Comparison of ENCODE assay signal across 19 cellular contexts in genomic region chr4:160175064-160175643, GRCh38.
DNase-seq lines count a peak whose midpoint lies in the region; ATAC-seq and TF ChIP-seq lines count a peak whose summit lies in the region.
"Had no signal": no experiment of that assay in that cellular context is flagged by ENCODE, and none has a peak within 500 bp of the region (broad histone marks: within the 10 kb centered on the region; RNA-seq: fewer than 3 reads in every experiment).

No MANE protein-coding gene starts in this region.

- H3K9me3 Mint-ChIP-seq in stimulated activated memory B cell treated with anti-CD40 and anti-IgM and Interleukin-4, amounts not matched to agents 10 μg/mL and 1 μg/mL and 100 μg/mL, for 72 hours, result peaks cover 5% of the 10 kb centered on the region

- H3K27me3 Mint-ChIP-seq in stimulated activated memory B cell treated with anti-CD40 and anti-IgM and Interleukin-4, amounts not matched to agents 10 μg/mL and 1 μg/mL and 100 μg/mL, for 72 hours, result no peaks in the 10 kb centered on the region

- H3K4me1 ChIP-seq in RWPE2 (ENCODE audit: insufficient read depth, poor library complexity, severe bottlenecking) (no peaks in the 10 kb centered on the region), prostate gland (replicated peaks) (no peaks in the 10 kb centered on the region), suprapubic skin (no peaks in the 10 kb centered on the region)
- H3K4me1 ChIP-seq: colonic mucosa, upper lobe of left lung had no signal

- H3K9me3 ChIP-seq in RWPE2 (ENCODE audit: severe bottlenecking) (no peaks in the 10 kb centered on the region), prostate gland (no peaks in the 10 kb centered on the region), suprapubic skin (no peaks in the 10 kb centered on the region)
- H3K9me3 ChIP-seq: colonic mucosa, upper lobe of left lung had no signal

- no peak for TF ChIP-seq POLR2A in prostate gland (IDR thresholded peaks at IDR 0.05)
- no peak for TF ChIP-seq POLR2A in suprapubic skin (IDR thresholded peaks at IDR 0.05)

- H3K36me3 ChIP-seq in RWPE2 (ENCODE audit: low read depth) (no peaks in the 10 kb centered on the region), prostate gland (no peaks in the 10 kb centered on the region), suprapubic skin (no peaks in the 10 kb centered on the region)
- H3K36me3 ChIP-seq: colonic mucosa, upper lobe of left lung had no signal

- 82% methylated on average over 8 of the region's 8 CpGs for WGBS in prostate gland
- 83% methylated on average over 8 of the region's 8 CpGs for WGBS in suprapubic skin

- H3K4me3 Mint-ChIP-seq in stimulated activated memory B cell treated with anti-CD40 and anti-IgM and Interleukin-4, amounts not matched to agents 10 μg/mL and 1 μg/mL and 100 μg/mL, for 72 hours, result no peak overlapping the region
- H3K4me3 Mint-ChIP-seq: CD8-positive, alpha-beta T cell had no signal

- H3K36me3 Mint-ChIP-seq in stimulated activated memory B cell treated with anti-CD40 and anti-IgM and Interleukin-4, amounts not matched to agents 10 μg/mL and 1 μg/mL and 100 μg/mL, for 72 hours, result no peaks in the 10 kb centered on the region
- H3K36me3 Mint-ChIP-seq: CD8-positive, alpha-beta T cell had no signal

- H3K27me3 ChIP-seq in RWPE2 (ENCODE audit: insufficient read depth, poor library complexity, severe bottlenecking) (no peaks in the 10 kb centered on the region), prostate gland (replicated peaks; ENCODE audit: insufficient read depth) (no peaks in the 10 kb centered on the region), suprapubic skin (no peaks in the 10 kb centered on the region)
- H3K27me3 ChIP-seq: colonic mucosa, upper lobe of left lung had no signal

- no peak overlapping the region for H3K27ac ChIP-seq in RWPE2 (ENCODE audit: poor library complexity, severe bottlenecking)
- H3K27ac ChIP-seq in prostate gland, result no peak overlapping the region
- H3K27ac ChIP-seq in suprapubic skin, result no peak overlapping the region
- H3K27ac ChIP-seq: colonic mucosa, upper lobe of left lung had no signal

- no peak overlapping the region for H3K27ac Mint-ChIP-seq in stimulated activated memory B cell treated with anti-CD40 and anti-IgM and Interleukin-4, amounts not matched to agents 10 μg/mL and 1 μg/mL and 100 μg/mL, for 72 hours
- H3K27ac Mint-ChIP-seq: CD8-positive, alpha-beta T cell had no signal

- H3K4me3 ChIP-seq in RWPE2 (ENCODE audit: severe bottlenecking) (no peak overlapping the region), prostate gland (no peak overlapping the region), suprapubic skin (no peak overlapping the region)
- H3K4me3 ChIP-seq: colonic mucosa, upper lobe of left lung had no signal

- no peak for TF ChIP-seq EP300 in suprapubic skin (IDR thresholded peaks at IDR 0.05)

- TF ChIP-seq CTCF in RWPE2 (IDR thresholded peaks at IDR 0.05; ENCODE audit: poor library complexity, severe bottlenecking) (peak; percentile 7), prostate gland (IDR thresholded peaks at IDR 0.05) (no peak), suprapubic skin (IDR thresholded peaks at IDR 0.05) (no peak)

- intact Hi-C loops in prostate gland (cut with DNase I), result no loop called here

- no peaks in the 10 kb centered on the region for H3K4me1 Mint-ChIP-seq in stimulated activated memory B cell treated with anti-CD40 and anti-IgM and Interleukin-4, amounts not matched to agents 10 μg/mL and 1 μg/mL and 100 μg/mL, for 72 hours

- DNase-seq in activated effector memory CD4-positive, alpha-beta T cell treated with anti-CD3 and anti-CD28 coated beads, Interleukin-2, amount 50 U/mL, for 16 hours, result peak; percentile 53
- DNase-seq in activated effector memory CD4-positive, alpha-beta T cell treated with Interleukin-2 at 50 U/mL for 16 hours, result no peak
- DNase-seq in RWPE2 (ENCODE audit: low spot score) (no peak), iris pigment epithelial cell (ENCODE audit: low read depth) (peak; percentile 1), prostate gland (ENCODE audit: low spot score) (no peak), suprapubic skin (ENCODE audit: low spot score in 2 of 2) (no peak)
- DNase-seq: activated CD4-positive, alpha-beta T cell treated with anti-CD3 and anti-CD28 coated beads, Interleukin-2, amount 50 U/mL, for 48 hours; amniotic stem cell; CD8-positive, alpha-beta T cell; colonic mucosa; erythroblast; GDM1; glutamatergic neuron; Kasumi-1; NCI-H146; stimulated activated naive CD4-positive, alpha-beta T cell had no signal

- ATAC-seq in RWPE2 (ENCODE audit: low read depth) (no peak), HG02571 (IDR thresholded peaks at IDR 0.05; ENCODE audit: unreplicated experiment) (no peak)
- peak; percentile 34 for ATAC-seq in stimulated activated memory B cell treated with anti-CD40 and anti-IgM and Interleukin-4, amounts not matched to agents 10 μg/mL and 1 μg/mL and 100 μg/mL, for 72 hours
- ATAC-seq: CD8-positive, alpha-beta T cell had no signal

Comparison
In these comparisons a context has a peak if more than half of its experiments do, and no peak if none do; other contexts are left out.
1. DNase-seq: peak in activated effector memory CD4-positive, alpha-beta T cell treated with anti-CD3 and anti-CD28 coated beads, Interleukin-2, amount 50 U/mL, for 16 hours (single experiment) and iris pigment epithelial cell (single experiment); none in activated effector memory CD4-positive, alpha-beta T cell treated with Interleukin-2 at 50 U/mL for 16 hours (single experiment), RWPE2 (single experiment), prostate gland (single experiment) and suprapubic skin (0 of 2).